ENCODE assay signal across 11 cellular contexts in the genomic region with DNA sequence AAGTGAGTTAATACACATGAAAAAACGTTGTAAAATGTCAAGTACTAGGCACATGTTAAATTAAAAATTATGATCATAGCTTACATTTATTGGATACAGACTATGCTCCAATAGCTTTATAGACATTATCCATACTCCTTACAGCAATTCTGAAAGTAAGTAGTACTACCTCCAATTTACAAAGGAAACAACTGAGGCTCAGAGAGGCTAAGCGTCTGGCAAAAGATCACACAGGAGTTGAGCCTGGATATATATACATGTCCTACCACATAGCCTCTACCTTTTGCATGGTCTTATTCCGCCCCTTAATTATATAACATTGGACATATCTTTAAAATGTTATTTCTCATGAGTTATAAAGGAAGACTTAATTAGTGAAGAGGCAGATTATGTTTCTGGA.
"Had no signal": no experiment of that assay in that cellular context is flagged by ENCODE, and none has a peak within 500 bp of the region (broad histone marks: within the 10 kb centered on the region; RNA-seq: fewer than 3 reads in every experiment).

No MANE protein-coding gene starts in this region.

- H3K9ac ChIP-seq: GM23248 had no signal

- H3K36me3 ChIP-seq: HAP-1 had no signal

- ATAC-seq: GM23338, HCT116 had no signal

- H3K4me3 ChIP-seq: GM23248, GM23338, HAP-1 had no signal

- H3K9me3 ChIP-seq: HAP-1 had no signal

- FAIRE-seq: H1, H54 had no signal

- DNase-seq: GM23248, GOT3, H7, H9, HCEC 1CT, HFFc6 had no signal

- H3K27ac ChIP-seq: GM23248 had no signal

- H3K4me1 ChIP-seq: HAP-1 had no signal

- H2AFZ ChIP-seq: GM23248, GM23338 had no signal

- H3K4me2 ChIP-seq: GM23338 had no signal
